ENCODE assay signal across 7 cellular contexts in genomic region chr11:72738199-72739141, GRCh38. TPM values are rescaled to one million over a fixed set of nuclear protein-coding genes. Genes with fewer than 3 reads are reported as not detected.
DNase-seq lines count a peak whose midpoint lies in the region; ATAC-seq lines count a peak whose summit lies in the region.

No MANE protein-coding gene starts in this region.

- peak overlapping the region; percentile 12 for H3K18ac ChIP-seq in mesendoderm (ENCODE audit: low read length)

- peaks cover 57% of the 10 kb centered on the region for H3K4me1 Mint-ChIP-seq in activated naive CD8-positive, alpha-beta T cell treated with anti-CD3 and anti-CD28 coated beads for 36 hours

- H3K4me2 ChIP-seq in mesendoderm (ENCODE audit: low read length) = no peak overlapping the region

- peaks cover 48% of the 10 kb centered on the region for H3K79me2 ChIP-seq in mesendoderm (ENCODE audit: control insufficient read depth, insufficient read depth, low read length)

- no peaks in the 10 kb centered on the region for H3K36me3 ChIP-seq in mesendoderm (ENCODE audit: control insufficient read depth, insufficient read depth, low read length)

- no peaks in the 10 kb centered on the region for H3K9me3 Mint-ChIP-seq in activated naive CD8-positive, alpha-beta T cell treated with anti-CD3 and anti-CD28 coated beads for 36 hours

- H4K5ac ChIP-seq in mesendoderm (ENCODE audit: low read length) = no peak overlapping the region

- H3K79me1 ChIP-seq in mesendoderm (ENCODE audit: low read length) = peaks cover 26% of the 10 kb centered on the region

- no peak overlapping the region for H3K27ac ChIP-seq in mesendoderm (ENCODE audit: low read depth, low read length)

- H2BK5ac ChIP-seq in mesendoderm (ENCODE audit: low read length) = no peak overlapping the region

- H3K27me3 Mint-ChIP-seq in activated naive CD8-positive, alpha-beta T cell treated with anti-CD3 and anti-CD28 coated beads for 36 hours = no peaks in the 10 kb centered on the region

- no peak overlapping the region for H2BK120ac ChIP-seq in mesendoderm (ENCODE audit: low read depth, low read length)

- peak overlapping the region; percentile 89 for H3K27ac Mint-ChIP-seq in activated naive CD8-positive, alpha-beta T cell treated with anti-CD3 and anti-CD28 coated beads for 36 hours

- H3K4me1 ChIP-seq in mesendoderm (ENCODE audit: control insufficient read depth, low read depth, low read length) = peaks cover 41% of the 10 kb centered on the region

- H3K9ac ChIP-seq in mesendoderm (ENCODE audit: low read length) = no peak overlapping the region

- ATAC-seq in GM19035 (IDR thresholded peaks at IDR 0.05; ENCODE audit: unreplicated experiment) (peak; percentile 50), HG03460 (IDR thresholded peaks at IDR 0.05; ENCODE audit: unreplicated experiment) (peak; percentile 40), GM19324 (IDR thresholded peaks at IDR 0.05; ENCODE audit: low FRiP score, unreplicated experiment) (no peak)

- DNase-seq in activated naive CD8-positive, alpha-beta T cell treated with anti-CD3 and anti-CD28 coated beads for 36 hours = no peak
- DNase-seq in mesendoderm (peak; percentile 77), COR-L47 (lab: John Stamatoyannopoulos, UW) (no peak)
- no peak for DNase-seq in NK-92 treated with Interleukin-12 subunit alpha and Interleukin-12 subunit beta, amount 100 ng/mL, for 24 hours (lab: John Stamatoyannopoulos, UW)

- no peak overlapping the region for H2AK5ac ChIP-seq in mesendoderm (ENCODE audit: low read length)

- no peak overlapping the region for H3K4me3 ChIP-seq in mesendoderm (ENCODE audit: low read length)

- no peak overlapping the region for H3K4me3 Mint-ChIP-seq in activated naive CD8-positive, alpha-beta T cell treated with anti-CD3 and anti-CD28 coated beads for 36 hours

- H3K23ac ChIP-seq in mesendoderm (ENCODE audit: low read length) = no peak overlapping the region

- no peaks in the 10 kb centered on the region for H3K27me3 ChIP-seq in mesendoderm (ENCODE audit: insufficient read depth, low read length, poor library complexity)

- H3K56ac ChIP-seq in mesendoderm (ENCODE audit: low read length) = peak overlapping the region; percentile 63

- H4K8ac ChIP-seq in mesendoderm (ENCODE audit: low read depth, low read length) = no peak overlapping the region

- H2BK15ac ChIP-seq in mesendoderm (replicated peaks; ENCODE audit: low read depth) = no peak overlapping the region

- no CpG with 5 or more reads among the region's 11 CpGs for WGBS in mesendoderm (ENCODE audit: extremely low coverage, insufficient coverage, low lambda C conversion rate)

- H3K36me3 Mint-ChIP-seq in activated naive CD8-positive, alpha-beta T cell treated with anti-CD3 and anti-CD28 coated beads for 36 hours = peaks cover 6% of the 10 kb centered on the region

- H3K4ac ChIP-seq in mesendoderm (ENCODE audit: low read depth, low read length) = peak overlapping the region; percentile 63

RNA-seq across cellular contexts. Expression of gene ARAP1, which starts 13.7 kb away (rescaled TPM):
- 10 to 100 TPM; 49.3 to 52.3 TPM for total RNA-seq in activated naive CD8-positive, alpha-beta T cell treated with anti-CD3 and anti-CD28 coated beads for 36 hours
- polyA plus RNA-seq in mesendoderm (2013, experiment 1 of 2) = 29.0 TPM
- polyA plus RNA-seq in mesendoderm (2013, experiment 2 of 2) = 27.5 TPM

RNA-seq across cellular contexts. Expression of gene STARD10, which starts 55.4 kb away (rescaled TPM):
- 1 to 10 TPM; 6.2 to 6.4 TPM for total RNA-seq in activated naive CD8-positive, alpha-beta T cell treated with anti-CD3 and anti-CD28 coated beads for 36 hours
- polyA plus RNA-seq in mesendoderm (2013, experiment 1 of 2) = 12.8 TPM
- 13.7 TPM for polyA plus RNA-seq in mesendoderm (2013, experiment 2 of 2)
